Comparison of ENCODE assay signal across 13 cellular contexts in the genomic region with DNA sequence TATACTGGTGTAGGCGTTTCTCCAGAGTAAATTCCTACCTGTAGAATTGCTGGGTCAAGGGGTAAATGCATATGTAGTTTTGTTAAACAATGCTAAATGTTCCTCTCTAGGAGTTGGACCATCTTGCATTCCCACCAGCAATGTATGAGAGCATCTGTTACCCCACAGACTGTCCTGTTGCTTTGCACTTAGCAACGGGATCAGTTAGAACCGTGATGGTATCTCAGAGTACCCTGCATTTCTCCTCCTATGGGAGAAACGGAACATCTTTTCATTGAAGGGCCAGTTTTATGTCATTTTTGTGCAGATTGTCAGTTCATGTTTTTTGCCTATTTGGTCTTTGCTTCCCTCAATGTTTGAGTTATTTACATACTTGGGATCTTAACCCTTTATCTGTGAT. TPM values are rescaled to one million over a fixed set of nuclear protein-coding genes. Genes with fewer than 3 reads are reported as not detected.
DNase-seq lines count a peak whose midpoint lies in the region; ATAC-seq and TF ChIP-seq lines count a peak whose summit lies in the region.
"Had no signal": no experiment of that assay in that cellular context is flagged by ENCODE, and none has a peak within 500 bp of the region (broad histone marks: within the 10 kb centered on the region; RNA-seq: fewer than 3 reads in every experiment).

No MANE protein-coding gene starts in this region.

- no peak overlapping the region for H3K27ac ChIP-seq in CD4-positive, alpha-beta memory T cell (ENCODE audit: low read depth, low read length)
- no peak overlapping the region for H3K27ac ChIP-seq in GM23338 (ENCODE audit: low read depth)
- H3K27ac ChIP-seq: cardiac muscle cell had no signal

- no peak for ATAC-seq in GM23338
- no peak for ATAC-seq in activated T-helper 17 cell treated with anti-CD3 and anti-CD28 coated beads, Interleukin-2, amount 50 U/mL, for 72 hours (replicated peaks)
- ATAC-seq in naive thymus-derived CD8-positive, alpha-beta T cell, result no peak
- no peak for ATAC-seq in GM21576 (IDR thresholded peaks at IDR 0.05; ENCODE audit: unreplicated experiment)
- ATAC-seq in HG03025 (IDR thresholded peaks at IDR 0.05; ENCODE audit: low FRiP score, unreplicated experiment), result no peak
- ATAC-seq: heart left ventricle had no signal

- H3K4me3 Mint-ChIP-seq in CD4-positive, alpha-beta memory T cell, result peak overlapping the region; percentile 17 to 79 (median 56)
- H3K4me3 Mint-ChIP-seq in GM23338, result 0 out of 3 replicates have a peak overlapping the region, but pooled peaks have one; percentile 8
- peak overlapping the region; percentile 57 for H3K4me3 Mint-ChIP-seq in activated T-helper 17 cell treated with anti-CD3 and anti-CD28 coated beads, Interleukin-2, amount 50 U/mL, for 72 hours
- H3K4me3 Mint-ChIP-seq in naive thymus-derived CD8-positive, alpha-beta T cell, result peak overlapping the region in 9 of 10 donors; percentile 19 to 77 (median 62)

- H3K79me2 ChIP-seq in GM23338 (replicated peaks; ENCODE audit: insufficient read depth), result no peaks in the 10 kb centered on the region

- H3K4me1 Mint-ChIP-seq in CD4-positive, alpha-beta memory T cell, result peaks cover 13 to 23% (median 18%) of the 10 kb centered on the region in 4 donors
- H3K4me1 Mint-ChIP-seq in GM23338, result peaks cover 26% of the 10 kb centered on the region
- peaks cover 8% of the 10 kb centered on the region for H3K4me1 Mint-ChIP-seq in activated T-helper 17 cell treated with anti-CD3 and anti-CD28 coated beads, Interleukin-2, amount 50 U/mL, for 72 hours
- H3K4me1 Mint-ChIP-seq in naive thymus-derived CD8-positive, alpha-beta T cell, result peaks cover 12 to 29% (median 19%) of the 10 kb centered on the region in 4 donors

- no peaks in the 10 kb centered on the region for H3K27me3 Mint-ChIP-seq in CD4-positive, alpha-beta memory T cell
- H3K27me3 Mint-ChIP-seq in GM23338 (ENCODE audit: insufficient read depth, low read depth, poor library complexity), result peaks cover 20% of the 10 kb centered on the region
- H3K27me3 Mint-ChIP-seq in activated T-helper 17 cell treated with anti-CD3 and anti-CD28 coated beads, Interleukin-2, amount 50 U/mL, for 72 hours, result no peaks in the 10 kb centered on the region
- no peaks in the 10 kb centered on the region for H3K27me3 Mint-ChIP-seq in naive thymus-derived CD8-positive, alpha-beta T cell

- POLR2A ChIA-PET in CD4-positive, alpha-beta memory T cell (lab: Charles Lee; ENCODE audit: partially characterized antibody), result interaction anchor here (2.4 to 3.0 kb wide), 2 partner anchors 23 to 575 kb away, joined by 10 to 40 read pairs; a partner anchor contains a TSS
- POLR2A ChIA-PET in naive thymus-derived CD8-positive, alpha-beta T cell (lab: Charles Lee), result interaction anchor here (4.0 kb wide), 1 partner anchor 22 kb away, joined by 24 read pairs; a partner anchor contains a TSS

- no peaks in the 10 kb centered on the region for H3K36me3 Mint-ChIP-seq in CD4-positive, alpha-beta memory T cell
- no peaks in the 10 kb centered on the region; the same call in 1 of the 3 replicates for H3K36me3 Mint-ChIP-seq in GM23338 (ENCODE audit: low read depth)
- no peaks in the 10 kb centered on the region for H3K36me3 Mint-ChIP-seq in activated T-helper 17 cell treated with anti-CD3 and anti-CD28 coated beads, Interleukin-2, amount 50 U/mL, for 72 hours (ENCODE audit: low read depth)
- H3K36me3 Mint-ChIP-seq in naive thymus-derived CD8-positive, alpha-beta T cell, result no peaks in the 10 kb centered on the region

- H3K9me3 Mint-ChIP-seq in CD4-positive, alpha-beta memory T cell, result peaks cover 0 to 2% (median 0%) of the 10 kb centered on the region in 8 donors
- no peaks in the 10 kb centered on the region for H3K9me3 Mint-ChIP-seq in GM23338
- H3K9me3 Mint-ChIP-seq in activated T-helper 17 cell treated with anti-CD3 and anti-CD28 coated beads, Interleukin-2, amount 50 U/mL, for 72 hours, result no peaks in the 10 kb centered on the region
- no peaks in the 10 kb centered on the region for H3K9me3 Mint-ChIP-seq in naive thymus-derived CD8-positive, alpha-beta T cell

- H3K4me3 ChIP-seq in CD4-positive, alpha-beta memory T cell (ENCODE audit: low read length in 2 of 2), result no peak overlapping the region
- no peak overlapping the region for H3K4me3 ChIP-seq in GM23338
- H3K4me3 ChIP-seq: cardiac muscle cell had no signal

- intact Hi-C loops in CD4-positive, alpha-beta memory T cell (cut with micrococcal nuclease), result loop anchor here (10.0 kb wide), 2 partner anchors 576 to 924 kb away; a partner anchor contains a TSS

- H3K27me3 ChIP-seq in CD4-positive, alpha-beta memory T cell (ENCODE audit: insufficient read depth, low read length), result no peaks in the 10 kb centered on the region
- peaks cover 12% of the 10 kb centered on the region for H3K27me3 ChIP-seq in GM23338 (ENCODE audit: insufficient read depth)
- H3K27me3 ChIP-seq: cardiac muscle cell had no signal

- H3K27ac Mint-ChIP-seq in CD4-positive, alpha-beta memory T cell, result peak overlapping the region in 4 of 7 donors; percentile 46 to 80 (median 72)
- no peak overlapping the region for H3K27ac Mint-ChIP-seq in GM23338
- H3K27ac Mint-ChIP-seq in activated T-helper 17 cell treated with anti-CD3 and anti-CD28 coated beads, Interleukin-2, amount 50 U/mL, for 72 hours, result peak overlapping the region; percentile 80
- H3K27ac Mint-ChIP-seq in naive thymus-derived CD8-positive, alpha-beta T cell, result peak overlapping the region in 8 of 10 donors; percentile 5 to 80 (median 65)

- peaks cover 6% of the 10 kb centered on the region; the same call in 1 of the 2 replicates for H3F3A ChIP-seq in GM23338 (replicated peaks; ENCODE audit: low read depth)

- no peak for TF ChIP-seq CTCF in GM23338 (conservative IDR thresholded peaks at IDR 0.05; ENCODE audit: low read depth in 2 of 2)

- H4K20me1 ChIP-seq in GM23338 (replicated peaks; ENCODE audit: insufficient read depth), result no peaks in the 10 kb centered on the region

- peaks cover 19% of the 10 kb centered on the region for H3K4me1 ChIP-seq in CD4-positive, alpha-beta memory T cell (ENCODE audit: insufficient read depth, low read length)
- peaks cover 18% of the 10 kb centered on the region for H3K4me1 ChIP-seq in GM23338 (ENCODE audit: insufficient read depth)

- CTCF ChIA-PET in CD4-positive, alpha-beta memory T cell (lab: Charles Lee; ENCODE audit: partially characterized antibody), result interaction anchor here (1.5 to 6.6 kb wide), 5 partner anchors 11 to 22 kb away, joined by 4 to 65 read pairs (median 13); a partner anchor contains a TSS

- no peaks in the 10 kb centered on the region for H3K9me2 ChIP-seq in GM23338 (ENCODE audit: insufficient read depth)

- no peak for DNase-seq in CD4-positive, alpha-beta memory T cell
- DNase-seq in GM23338 (ENCODE audit: low spot score), result no peak
- DNase-seq in naive thymus-derived CD8-positive, alpha-beta T cell, result no peak
- DNase-seq in 8988T, result no peak
- DNase-seq: activated effector memory CD4-positive, alpha-beta T cell treated with Interleukin-2 at 50 U/mL for 16 hours; HCEC 1CT; heart left ventricle; NCI-H2081; NCI-H82 had no signal

- no peaks in the 10 kb centered on the region for H3K9me3 ChIP-seq in CD4-positive, alpha-beta memory T cell (ENCODE audit: control insufficient read depth in 1 of 2, low read length in 2 of 2)
- H3K9me3 ChIP-seq: heart left ventricle had no signal

- no peaks in the 10 kb centered on the region for H3K36me3 ChIP-seq in CD4-positive, alpha-beta memory T cell (ENCODE audit: insufficient read depth, low read length)
- H3K36me3 ChIP-seq in GM23338 (ENCODE audit: insufficient read depth), result no peaks in the 10 kb centered on the region
- H3K36me3 ChIP-seq: cardiac muscle cell, heart left ventricle had no signal

- no peak overlapping the region for H2AFZ ChIP-seq in GM23338

- no peak overlapping the region for H3K4me2 ChIP-seq in GM23338

RNA-seq across cellular contexts. Expression of a gene that starts 18.0 kb away (rescaled TPM):
- not detected for total RNA-seq in CD4-positive, alpha-beta memory T cell
- not detected for polyA plus RNA-seq in CD4-positive, alpha-beta memory T cell
- total RNA-seq in GM23338 (2014; rRNA removed; shearing (Covaris generic)), result 2.5 and 2.6 TPM in 2 replicates
- polyA plus RNA-seq in GM23338 (2016; fragmentation: Nextera tagmentation; extraction: Ambion mirVana), result 2.8 and 3.1 TPM in 2 replicates
- total RNA-seq in activated T-helper 17 cell treated with anti-CD3 and anti-CD28 coated beads, Interleukin-2, amount 50 U/mL, for 72 hours, result under 1 TPM; 0.17 to 0.48 TPM
- total RNA-seq in naive thymus-derived CD8-positive, alpha-beta T cell, result not detected
- polyA plus RNA-seq in naive thymus-derived CD8-positive, alpha-beta T cell, result not detected
- total RNA-seq: cardiac muscle cell, heart left ventricle had no signal
- polyA plus RNA-seq: cardiac muscle cell, heart left ventricle had no signal

RNA-seq across cellular contexts. Expression of a gene that starts 22.1 kb away (rescaled TPM):
- 10 to 100 TPM; 13.9 to 14.7 TPM for total RNA-seq in CD4-positive, alpha-beta memory T cell
- 1 to 10 TPM; 8.3 to 8.6 TPM for polyA plus RNA-seq in CD4-positive, alpha-beta memory T cell
- 14.7 and 28.9 TPM in 2 replicates for total RNA-seq in GM23338 (2014; rRNA removed; shearing (Covaris generic))
- polyA plus RNA-seq in GM23338 (2016; fragmentation: Nextera tagmentation; extraction: Ambion mirVana), result 5.0 and 6.1 TPM in 2 replicates
- 10 to 100 TPM; 14.5 to 17.8 TPM for total RNA-seq in activated T-helper 17 cell treated with anti-CD3 and anti-CD28 coated beads, Interleukin-2, amount 50 U/mL, for 72 hours
- 10 to 100 TPM; 12.3 to 13.4 TPM for total RNA-seq in naive thymus-derived CD8-positive, alpha-beta T cell
- polyA plus RNA-seq in naive thymus-derived CD8-positive, alpha-beta T cell, result 10 to 100 TPM in 1 of 3 donors, 1 to 10 TPM in 2; 6.2 to 12.5 (median 8.6) TPM

Comparison
In these comparisons a context has a peak if more than half of its experiments do, and no peak if none do; other contexts are left out.
1. H3K4me3 Mint-ChIP-seq: peak in every context shown above with its lines; median percentile 62 in naive thymus-derived CD8-positive, alpha-beta T cell; 57 in activated T-helper 17 cell treated with anti-CD3 and anti-CD28 coated beads, Interleukin-2, amount 50 U/mL, for 72 hours; 56 in CD4-positive, alpha-beta memory T cell; 8 in GM23338.